Comparison of ENCODE assay signal across 8 cellular contexts in genomic region chr7:113087278-113087998, GRCh38. TPM values are rescaled to one million over a fixed set of nuclear protein-coding genes. Genes with fewer than 3 reads are reported as not detected.
DNase-seq lines count a peak whose midpoint lies in the region; ATAC-seq, FAIRE-seq and TF ChIP-seq lines count a peak whose summit lies in the region.

No MANE protein-coding gene starts in this region.

- POLR2A ChIA-PET in HepG2 (lab: Yijun Ruan, JAX), result no interaction called here

- TF ChIP-seq RAD21 in HepG2 (CRISPR knock-in tag; IDR thresholded peaks at IDR 0.05), result no peak

- H3K36me3 ChIP-seq in HepG2 (replicated peaks in 1 of 2; ENCODE audit: control insufficient read depth in 1 of 2, insufficient read depth in 2 of 2, low read length in 2 of 2) (no peaks in the 10 kb centered on the region), aorta (ENCODE audit: control insufficient read depth in 1 of 2, insufficient read depth in 2 of 2, low read length in 1 of 2) (no peaks in the 10 kb centered on the region)

- H3K4me2 ChIP-seq in HepG2 (ENCODE audit: low read depth, low read length), result no peak overlapping the region

- in situ Hi-C loops in T47D (cut with HindIII; ENCODE audit: low pct_unique_long_range_greater_than_20kb, low sequenced_read_pairs), result no loop called here
- in situ Hi-C loops in HepG2 (cut with HindIII; ENCODE audit: extremely low pct_ligation_motif_present, low pct_unique_long_range_greater_than_20kb), result no loop called here

- no peak overlapping the region for H3K9ac ChIP-seq in HepG2 (ENCODE audit: insufficient read depth, low read depth, low read length)

- DNase-seq in GM03348 (ENCODE audit: low spot score) (peak; percentile 74), NCI-H2171 treated with DMSO at 0.1 percent for 48 hours (lab: John Stamatoyannopoulos, UW) (peak; percentile 60), T47D (ENCODE audit: low read depth in 1 of 2, low spot score in 1 of 2) (peak; percentile 23 to 54), HepG2 (ENCODE audit: low spot score) (peak; percentile 1), aorta (no peak), GM19238 (ENCODE audit: insufficient read length, low spot score) (no peak), NCI-H1417 treated with DMSO at 0.1 percent for 48 hours (lab: John Stamatoyannopoulos, UW) (no peak), NCI-H2029 (lab: John Stamatoyannopoulos, UW) (no peak)

- H3K27me3 ChIP-seq in HepG2 (ENCODE audit: control insufficient read depth in 1 of 2, insufficient read depth in 2 of 2, low read length in 2 of 2) (peaks cover 1 to 15% of the 10 kb centered on the region in 2 experiments; a peak in 4 of 5 replicates), aorta (ENCODE audit: control insufficient read depth in 1 of 2, insufficient read depth in 2 of 2, low read length in 1 of 2) (no peaks in the 10 kb centered on the region)

- no peak overlapping the region for H3K27ac ChIP-seq in HepG2 (ENCODE audit: extremely low read length, insufficient read depth, low read length)
- peak overlapping the region in 1 of 2 donors; percentile 44 for H3K27ac ChIP-seq in aorta (ENCODE audit: low read depth in 1 of 2, low read length in 2 of 2)

- H3K9me3 ChIP-seq in HepG2 (ENCODE audit: low read length), result no peaks in the 10 kb centered on the region
- H3K9me3 ChIP-seq in aorta (ENCODE audit: control insufficient read depth, low read length), result no peaks in the 10 kb centered on the region

- TF ChIP-seq EP300 in HepG2 (IDR thresholded peaks at IDR 0.05; ENCODE audit: low read depth in 2 of 2, low read length in 2 of 2) (no peak), HepG2 (CRISPR knock-in tag; IDR thresholded peaks at IDR 0.05; ENCODE audit: borderline replicate concordance) (no peak)

- ATAC-seq in HepG2 (no peak), aorta (ENCODE audit: low FRiP score) (peak; percentile 75)

- intact Hi-C loops in HepG2 (cut with micrococcal nuclease; ENCODE audit: unreplicated experiment), result no loop called here
- intact Hi-C loops in aorta (cut with DNase I), result no loop called here

- H2AFZ ChIP-seq in HepG2 (ENCODE audit: low read length), result no peak overlapping the region

- no peaks in the 10 kb centered on the region for H4K20me1 ChIP-seq in HepG2 (ENCODE audit: insufficient read depth, low read length)

- 33% methylated on average over 12 of the region's 12 CpGs for WGBS in HepG2 (ENCODE audit: low lambda C conversion rate)
- 5 to 7% methylated on average over 12 of the region's 12 CpGs for WGBS in aorta, 2 donors

- no peak for TF ChIP-seq POLR2A in HepG2 (IDR thresholded peaks at IDR 0.05; ENCODE audit: insufficient read depth in 1 of 2, low read depth in 2 of 2, low read length in 2 of 2)

- no TSS peak for BruUV-seq in HepG2 (replicated peaks; lab: Mats Ljungman, UMichigan)

- CTCF ChIA-PET in HepG2 (lab: Yijun Ruan, JAX; ENCODE audit: low intra/inter-chr PET ratio, low total read pairs), result no interaction called here

- no peak for FAIRE-seq in HepG2 (lab: Jason Lieb, UNC)

- H3K4me1 ChIP-seq in HepG2 (ENCODE audit: insufficient read depth, low read length) (no peaks in the 10 kb centered on the region), aorta (ENCODE audit: control insufficient read depth in 1 of 2, insufficient read depth in 2 of 2, low read length in 2 of 2) (no peaks in the 10 kb centered on the region)

- TF ChIP-seq CTCF in HepG2 (CRISPR knock-in tag; IDR thresholded peaks at IDR 0.05), result no peak

- H3K79me2 ChIP-seq in HepG2 (ENCODE audit: insufficient read depth, low read length), result no peaks in the 10 kb centered on the region

- H3K4me3 ChIP-seq in HepG2 (replicated peaks in 1 of 3; ENCODE audit: insufficient read depth in 1 of 3, low read depth in 2 of 3, low read length in 3 of 3) (no peak overlapping the region), aorta (ENCODE audit: low read length in 2 of 2) (peak overlapping the region; percentile 82 to 96)

TF ChIP-seq in HepG2, 621 proteins besides CTCF, POLR2A, EP300 and RAD21 (continues in another document):
- no peak for TF ChIP-seq ZNF101 (CRISPR knock-in tag; IDR thresholded peaks at IDR 0.05; ENCODE audit: borderline replicate concordance, low read depth)
- no peak for TF ChIP-seq ZNF512 (CRISPR knock-in tag; IDR thresholded peaks at IDR 0.05)
- TF ChIP-seq MATR3 (CRISPR knock-in tag; IDR thresholded peaks at IDR 0.05), result no peak
- no peak for TF ChIP-seq CERS6 (CRISPR knock-in tag; IDR thresholded peaks at IDR 0.05)
- no peak for TF ChIP-seq HDAC2 (CRISPR knock-in tag; IDR thresholded peaks at IDR 0.05)

RNA-seq across cellular contexts. Expression of gene GPR85, which starts 0.8 kb away (rescaled TPM):
- total RNA-seq in HepG2 (2016; rRNA removed; fragmentation: Illumina TruSeq; extraction: Trizol), result not detected in 2 replicates
- total RNA-seq in HepG2 (2016; cell fraction: cytosol; rRNA removed; fragmentation: Illumina TruSeq; extraction: Trizol; ENCODE audit: low read depth), result not detected in 2 replicates
- total RNA-seq in HepG2 (2016; cell fraction: insoluble cytoplasmic fraction; rRNA removed; fragmentation: Illumina TruSeq; extraction: Trizol), result not detected in 2 replicates
- total RNA-seq in HepG2 (2016; cell fraction: membrane; rRNA removed; fragmentation: Illumina TruSeq; extraction: Trizol), result not detected in 2 replicates
- not detected in 2 replicates for total RNA-seq in HepG2 (2016; cell fraction: nucleus; rRNA removed; fragmentation: Illumina TruSeq; extraction: Trizol)
- polyA plus RNA-seq in HepG2 (2011; rRNA removed), result not detected in 2 replicates
- polyA plus RNA-seq in HepG2 (2011; cell fraction: cytosol; rRNA removed), result not detected in 2 replicates
- not detected in 2 replicates for polyA plus RNA-seq in HepG2 (2011; cell fraction: nucleus; rRNA removed)
- polyA plus RNA-seq in HepG2 (2012), result not detected in 2 replicates
- polyA plus RNA-seq in HepG2 (2016; cell fraction: cytosol; fragmentation: Illumina TruSeq; extraction: Trizol; ENCODE audit: low read depth), result not detected in 2 replicates
- polyA plus RNA-seq in HepG2 (2016; cell fraction: insoluble cytoplasmic fraction; fragmentation: Illumina TruSeq; extraction: Trizol; ENCODE audit: low read depth), result not detected in 2 replicates
- polyA plus RNA-seq in HepG2 (2016; cell fraction: membrane; fragmentation: Illumina TruSeq; extraction: Trizol; ENCODE audit: low read depth), result not detected in 2 replicates
- polyA plus RNA-seq in HepG2 (2016; cell fraction: nucleus; fragmentation: Illumina TruSeq; extraction: Trizol; ENCODE audit: insufficient read depth, low read depth), result not detected in 2 replicates
- not detected in 2 replicates for polyA minus RNA-seq in HepG2 (2011; rRNA and poly(A)+ RNA removed; ENCODE audit: low replicate concordance)
- not detected in 2 replicates for polyA minus RNA-seq in HepG2 (2011; cell fraction: cytosol; rRNA and poly(A)+ RNA removed)
- polyA minus RNA-seq in HepG2 (2011; cell fraction: nucleus; rRNA and poly(A)+ RNA removed), result not detected in 2 replicates
- 1 to 10 TPM in 1 of 2 donors, under 1 TPM in 1; 0.32 to 2.5 TPM for total RNA-seq in aorta
- 1 to 10 TPM in 1 of 2 donors, under 1 TPM in 1; 0.49 to 3.4 TPM for polyA plus RNA-seq in aorta

RNA-seq across cellular contexts. Expression of gene SMIM30, which starts 30.9 kb away (rescaled TPM):
- total RNA-seq in HepG2 (2016; rRNA removed; fragmentation: Illumina TruSeq; extraction: Trizol) (23.5 and 32.1 TPM in 2 replicates), aorta (10 to 100 TPM; 31.6 to 33.5 TPM)
- total RNA-seq in HepG2 (2016; cell fraction: cytosol; rRNA removed; fragmentation: Illumina TruSeq; extraction: Trizol; ENCODE audit: low read depth), result 13.3 and 17.7 TPM in 2 replicates
- total RNA-seq in HepG2 (2016; cell fraction: insoluble cytoplasmic fraction; rRNA removed; fragmentation: Illumina TruSeq; extraction: Trizol), result 25.0 and 34.1 TPM in 2 replicates
- total RNA-seq in HepG2 (2016; cell fraction: membrane; rRNA removed; fragmentation: Illumina TruSeq; extraction: Trizol), result 23.7 and 28.3 TPM in 2 replicates
- 12.7 and 13.1 TPM in 2 replicates for total RNA-seq in HepG2 (2016; cell fraction: nucleus; rRNA removed; fragmentation: Illumina TruSeq; extraction: Trizol)
- polyA plus RNA-seq in HepG2 (2011; rRNA removed) (21.2 and 25.2 TPM in 2 replicates), aorta (100 to 1,000 TPM in 1 of 2 donors, 10 to 100 TPM in 1; 52.3 to 102 TPM)
- 12.7 and 19.2 TPM in 2 replicates for polyA plus RNA-seq in HepG2 (2011; cell fraction: cytosol; rRNA removed)
- polyA plus RNA-seq in HepG2 (2011; cell fraction: nucleus; rRNA removed), result 3.9 and 5.7 TPM in 2 replicates
- 19.2 and 26.7 TPM in 2 replicates for polyA plus RNA-seq in HepG2 (2012)
- 14.0 and 24.2 TPM in 2 replicates for polyA plus RNA-seq in HepG2 (2016; cell fraction: cytosol; fragmentation: Illumina TruSeq; extraction: Trizol; ENCODE audit: low read depth)
- polyA plus RNA-seq in HepG2 (2016; cell fraction: insoluble cytoplasmic fraction; fragmentation: Illumina TruSeq; extraction: Trizol; ENCODE audit: low read depth), result 39.7 and 40.7 TPM in 2 replicates
- 26.7 and 33.9 TPM in 2 replicates for polyA plus RNA-seq in HepG2 (2016; cell fraction: membrane; fragmentation: Illumina TruSeq; extraction: Trizol; ENCODE audit: low read depth)
- polyA plus RNA-seq in HepG2 (2016; cell fraction: nucleus; fragmentation: Illumina TruSeq; extraction: Trizol; ENCODE audit: insufficient read depth, low read depth), result 26.5 and 27.5 TPM in 2 replicates
- 7.0 and 18.3 TPM in 2 replicates for polyA minus RNA-seq in HepG2 (2011; rRNA and poly(A)+ RNA removed; ENCODE audit: low replicate concordance)
- polyA minus RNA-seq in HepG2 (2011; cell fraction: cytosol; rRNA and poly(A)+ RNA removed), result 5.3 and 7.0 TPM in 2 replicates
- 4.4 and 8.2 TPM in 2 replicates for polyA minus RNA-seq in HepG2 (2011; cell fraction: nucleus; rRNA and poly(A)+ RNA removed)

Comparison
In these comparisons a context has a peak if more than half of its experiments do, and no peak if none do; other contexts are left out.
1. DNase-seq: peak in GM03348 (single experiment), NCI-H2171 treated with DMSO at 0.1 percent for 48 hours (single experiment), T47D (2 of 2) and HepG2 (single experiment); none in aorta (0 of 2), GM19238 (single experiment), NCI-H1417 treated with DMSO at 0.1 percent for 48 hours (single experiment) and NCI-H2029 (single experiment).
2. H3K4me3 ChIP-seq: peak in aorta (2 of 2); none in HepG2 (0 of 3).